ENCODE assay signal across 8 cellular contexts in genomic region chr16:81885976-81886586, GRCh38.
DNase-seq lines count a peak whose midpoint lies in the region; ATAC-seq, FAIRE-seq and TF ChIP-seq lines count a peak whose summit lies in the region.

No MANE protein-coding gene starts in this region.

- H3K36me3 ChIP-seq in adrenal gland (replicated peaks in 1 of 2) (no peaks in the 10 kb centered on the region), left lung (peaks cover 0 to 22% of the 10 kb centered on the region in 2 donors)

- H3K4me1 ChIP-seq in adrenal gland (replicated peaks in 1 of 2) (no peaks in the 10 kb centered on the region), left lung (peaks cover 0 to 6% of the 10 kb centered on the region in 2 donors)

- H3K36me3 Mint-ChIP-seq in CD14-positive monocyte = peaks cover 63 to 65% of the 10 kb centered on the region in 2 donors

- no peaks in the 10 kb centered on the region for H3K9me3 Mint-ChIP-seq in CD14-positive monocyte

- FAIRE-seq in GM12891 (lab: Jason Lieb, UNC) = no peak

- peak; percentile 81 for ATAC-seq in left lung

- H3K9me3 ChIP-seq in adrenal gland (replicated peaks in 1 of 3) = no peaks in the 10 kb centered on the region
- no peaks in the 10 kb centered on the region for H3K9me3 ChIP-seq in left lung

- TF ChIP-seq POLR2A in GM12891 (IDR thresholded peaks at IDR 0.05; ENCODE audit: low read depth, low read length) = no peak
- TF ChIP-seq POLR2A in adrenal gland (IDR thresholded peaks at IDR 0.05) = no peak

- TF ChIP-seq CTCF in CD14-positive monocyte (IDR thresholded peaks at IDR 0.05) (peak; percentile 82), adrenal gland (IDR thresholded peaks at IDR 0.05) (peak; percentile 25 to 64 (median 46)), left lung (IDR thresholded peaks at IDR 0.05) (peak; percentile 37 to 74)

- H3K4me3 Mint-ChIP-seq in CD14-positive monocyte = no peak overlapping the region

- no peaks in the 10 kb centered on the region for H3K4me1 Mint-ChIP-seq in CD14-positive monocyte

- no peak for DNase-seq in CD14-positive monocyte (ENCODE audit: low spot score)
- DNase-seq in GM12891 (ENCODE audit: insufficient read length, low spot score) = peak; percentile 39
- peak; percentile 32 for DNase-seq in MV-4-11 (lab: John Stamatoyannopoulos, UW)
- peak in 1 of 7 donors; percentile 28 for DNase-seq in adrenal gland
- DNase-seq in left lung = no peak
- no peak for DNase-seq in hippocampal formation (lab: John Stamatoyannopoulos, UW)
- no peak for DNase-seq in NK-92 treated with Interleukin-12 subunit alpha and Interleukin-12 subunit beta, amount 100 ng/mL, for 24 hours (lab: John Stamatoyannopoulos, UW)
- no peak for DNase-seq in GDM1 (lab: John Stamatoyannopoulos, UW)

- H3K27ac ChIP-seq in adrenal gland (no peak overlapping the region), left lung (no peak overlapping the region)

- intact Hi-C loops in CD14-positive monocyte (cut with micrococcal nuclease) = loop anchor here in 1 of 2 donors (5.0 kb wide), 1 partner anchor 524 kb away; no protein-coding TSS in a partner anchor
- intact Hi-C loops in adrenal gland (cut with DNase I) = no loop called here
- intact Hi-C loops in left lung (cut with DNase I) = no loop called here

- H3K27me3 ChIP-seq in adrenal gland (no peaks in the 10 kb centered on the region), left lung (no peaks in the 10 kb centered on the region)

- H3K27me3 Mint-ChIP-seq in CD14-positive monocyte (ENCODE audit: low read depth in 3 of 3) = no peaks in the 10 kb centered on the region

- H3K4me3 ChIP-seq in adrenal gland (no peak overlapping the region), left lung (no peak overlapping the region)

- no peak overlapping the region for H3K27ac Mint-ChIP-seq in CD14-positive monocyte

- WGBS in adrenal gland, 4 donors = 36 to 47% (median 37%) methylated on average over 9 of the region's 9 CpGs

TF ChIP-seq in GM12891, 5 proteins besides CTCF, POLR2A, EP300 and RAD21:
- TF ChIP-seq POLR2AphosphoS5 (IDR thresholded peaks at IDR 0.05; ENCODE audit: low read depth, low read length) (0 out of 2 replicates have a peak, but pooled peaks have one; percentile 28), TAF1 (IDR thresholded peaks at IDR 0.05; ENCODE audit: low read depth, low read length) (no peak)

Comparison
In these comparisons a context has a peak if more than half of its experiments do, and no peak if none do; other contexts are left out.
1. DNase-seq: peak in GM12891 (single experiment) and MV-4-11 (single experiment); none in CD14-positive monocyte (single experiment), left lung (0 of 2), hippocampal formation (0 of 2), NK-92 treated with Interleukin-12 subunit alpha and Interleukin-12 subunit beta, amount 100 ng/mL, for 24 hours (single experiment) and GDM1 (single experiment).
2. Peak in every context shown above with its lines, with median percentiles within 50 percentile points of each other: CTCF ChIP-seq.